13 cellular contexts compared by ENCODE assay signal in the genomic region with DNA sequence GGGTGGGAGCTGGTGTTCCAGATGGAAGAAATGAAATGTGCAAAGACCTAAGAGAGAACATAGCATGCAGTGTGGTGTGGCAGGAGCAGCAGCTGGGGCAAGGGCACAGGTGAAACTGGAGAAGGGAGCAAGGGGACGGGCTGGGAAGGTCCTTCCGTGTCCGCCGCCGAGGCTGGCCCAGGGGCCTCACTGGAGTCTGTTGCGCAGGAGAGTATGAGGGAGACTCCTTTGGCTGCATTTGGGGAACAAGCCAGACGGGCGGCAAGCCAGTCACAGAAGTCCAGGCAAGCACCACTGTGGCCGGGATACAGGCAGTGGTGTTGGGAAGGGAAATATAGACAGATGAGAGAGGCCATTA.
"Had no signal": no experiment of that assay in that cellular context is flagged by ENCODE, and none has a peak within 500 bp of the region (broad histone marks: within the 10 kb centered on the region; RNA-seq: fewer than 3 reads in every experiment).

No MANE protein-coding gene starts in this region.

- H3K4me3 ChIP-seq: tibial artery, vagina had no signal

- H3K27me3 Mint-ChIP-seq: activated naive CD4-positive, alpha-beta T cell treated with anti-CD3 and anti-CD28 coated beads, Interleukin-2, amount 10 ng/mL, durations not matched to agents 7 days and 5 days; natural killer cell treated with Interleukin-12 subunit alpha and Interleukin-12 subunit beta and Interleukin-15 and Interleukin-18, amount 100 ng/mL, for 72 hours; T-helper 17 cell had no signal

- H3K36me3 Mint-ChIP-seq: natural killer cell treated with Interleukin-12 subunit alpha and Interleukin-12 subunit beta and Interleukin-15 and Interleukin-18, amount 100 ng/mL, for 72 hours had no signal

- H3K9ac ChIP-seq: SK-N-SH had no signal

- H3K9me3 ChIP-seq: SK-N-SH, tibial artery, vagina had no signal

- H3K4me3 Mint-ChIP-seq: activated naive CD4-positive, alpha-beta T cell treated with anti-CD3 and anti-CD28 coated beads, Interleukin-2, amount 10 ng/mL, durations not matched to agents 7 days and 5 days; endodermal cell; natural killer cell treated with Interleukin-12 subunit alpha and Interleukin-12 subunit beta and Interleukin-15 and Interleukin-18, amount 100 ng/mL, for 72 hours; T-helper 17 cell had no signal

- H3K27ac ChIP-seq: brain microvascular endothelial cell, tibial artery, vagina had no signal

- DNase-seq: activated naive CD4-positive, alpha-beta T cell treated with anti-CD3 and anti-CD28 coated beads, Interleukin-2, amount 10 ng/mL, durations not matched to agents 7 days and 5 days; amygdala; brain microvascular endothelial cell; endodermal cell; erythroblast; hypothalamus; SK-N-SH; stimulated activated CD4-positive, alpha-beta T cell treated with anti-CD3 and anti-CD28 coated beads, Interleukin-2, amount 100 ng/mL, for 48 hours; stimulated activated CD8-positive, alpha-beta memory T cell treated with anti-CD3 and anti-CD28 coated beads, Interleukin-4, amount 100 ng/mL, for 48 hours; T-helper 17 cell; tibial artery had no signal

- H3K9me3 Mint-ChIP-seq: activated naive CD4-positive, alpha-beta T cell treated with anti-CD3 and anti-CD28 coated beads, Interleukin-2, amount 10 ng/mL, durations not matched to agents 7 days and 5 days; endodermal cell; natural killer cell treated with Interleukin-12 subunit alpha and Interleukin-12 subunit beta and Interleukin-15 and Interleukin-18, amount 100 ng/mL, for 72 hours had no signal

- H3K4me1 ChIP-seq: tibial artery, vagina had no signal

- H3K27ac Mint-ChIP-seq: endodermal cell; natural killer cell treated with Interleukin-12 subunit alpha and Interleukin-12 subunit beta and Interleukin-15 and Interleukin-18, amount 100 ng/mL, for 72 hours; T-helper 17 cell had no signal

- H3K36me3 ChIP-seq: brain microvascular endothelial cell, tibial artery, vagina had no signal

- H3K27me3 ChIP-seq: tibial artery, vagina had no signal
